Comparison of ENCODE assay signal across 9 cellular contexts in genomic region chr3:138329984-138330293, GRCh38. TPM values are rescaled to one million over a fixed set of nuclear protein-coding genes. Genes with fewer than 3 reads are reported as not detected.
A peak's percentile ranks its signal among the peaks of the same experiment; 100 is the strongest.
DNase-seq lines count a peak whose midpoint lies in the region; ATAC-seq, FAIRE-seq and TF ChIP-seq lines count a peak whose summit lies in the region.
"Had no signal": no experiment of that assay in that cellular context is flagged by ENCODE, and none has a peak within 500 bp of the region (broad histone marks: within the 10 kb centered on the region; RNA-seq: fewer than 3 reads in every experiment).

No MANE protein-coding gene starts in this region.

- peaks cover 4% of the 10 kb centered on the region for H3K27me3 Mint-ChIP-seq in neural progenitor cell (ENCODE audit: insufficient read depth, low read depth)

- H3K23ac ChIP-seq in H1 (ENCODE audit: insufficient read length) = no peak overlapping the region

- H4K5ac ChIP-seq in H1 (ENCODE audit: insufficient read length, low read depth, low read length) = peak overlapping the region; percentile 55

- no peak overlapping the region for H3K56ac ChIP-seq in H1 (replicated peaks; ENCODE audit: insufficient read length, low read depth, low read length)

- H2BK5ac ChIP-seq in H1 (ENCODE audit: low read depth, low read length) = no peak overlapping the region

- H2BK20ac ChIP-seq in H1 (ENCODE audit: low read length) = no peak overlapping the region

- H3K9me2 ChIP-seq in OCI-LY7 (ENCODE audit: insufficient read depth, low read length) = no peaks in the 10 kb centered on the region

- TF ChIP-seq CTCF in OCI-LY7 (conservative IDR thresholded peaks at IDR 0.05; ENCODE audit: low read length) = no peak
- TF ChIP-seq CTCF in H1 (IDR thresholded peaks at IDR 0.05; ENCODE audit: control extremely low read depth in 1 of 3, insufficient read depth in 1 of 3, low read depth in 1 of 3, low read length in 3 of 3) = no peak
- TF ChIP-seq CTCF in neural progenitor cell (IDR thresholded peaks at IDR 0.05) = no peak

- peak overlapping the region; percentile 44 for H4K91ac ChIP-seq in H1 (replicated peaks; ENCODE audit: insufficient read length, low read length)

- 10% methylated on average over 7 of the region's 7 CpGs; no CpG with 5 or more reads in 1 of the 2 experiments for WGBS in H1 (ENCODE audit: extremely low coverage in 1 of 2, insufficient coverage in 1 of 2, insufficient read length in 1 of 2, insufficient replicate concordance in 2 of 2, low coverage in 1 of 2, low lambda C conversion rate in 2 of 2, missing lambda C conversion rate in 1 of 2), 2 experiments

- H3K4me1 Mint-ChIP-seq in neural progenitor cell = peaks cover 19% of the 10 kb centered on the region

- H3K27ac ChIP-seq in BLaER1 treated with 17β-estradiol and CSF1 and Interleukin-3, amounts not matched to agents 10 nM and 100 nM = no peak overlapping the region
- H3K27ac ChIP-seq in OCI-LY7 (ENCODE audit: low read depth, low read length, poor library complexity, severe bottlenecking) (no peak overlapping the region), H1 (ENCODE audit: low read depth, low read length) (no peak overlapping the region), neural progenitor cell (no peak overlapping the region)

- peak overlapping the region; percentile 93; the same call in 1 of the 2 replicates for H2BK15ac ChIP-seq in H1 (ENCODE audit: low read length)

- no peaks in the 10 kb centered on the region for H3K36me3 ChIP-seq in BLaER1 treated with 17β-estradiol and CSF1 and Interleukin-3, amounts not matched to agents 10 nM and 100 nM
- H3K36me3 ChIP-seq in OCI-LY7 (ENCODE audit: insufficient read depth, low read length) (no peaks in the 10 kb centered on the region), H1 (ENCODE audit: control insufficient read depth in 2 of 4, insufficient read depth in 4 of 4, low read length in 3 of 4) (no peaks in the 10 kb centered on the region), neural progenitor cell (no peaks in the 10 kb centered on the region)

- BruUV-seq in OCI-LY7 (replicated peaks; lab: Mats Ljungman, UMichigan) = no TSS peak

- H3K27ac Mint-ChIP-seq in neural progenitor cell = no peak overlapping the region

- H2AFZ ChIP-seq in OCI-LY7 (ENCODE audit: low read length) = peak overlapping the region; percentile 98; the same call in 1 of the 2 replicates
- H2AFZ ChIP-seq in H1 (ENCODE audit: low read length) = peak overlapping the region; percentile 99
- peak overlapping the region; percentile 92 for H2AFZ ChIP-seq in neural progenitor cell (replicated peaks)

- no peak overlapping the region for H2AK5ac ChIP-seq in H1 (ENCODE audit: low read depth, low read length)

- H3F3A ChIP-seq in neural progenitor cell (ENCODE audit: low read depth) = no peaks in the 10 kb centered on the region

- CTCF ChIA-PET in OCI-LY7 (lab: Charles Lee; ENCODE audit: unreplicated experiment) = no interaction called here
- CTCF ChIA-PET in H1 (lab: Charles Lee; ENCODE audit: partially characterized antibody) = interaction anchor here (0.7 to 4.3 kb wide), 7 partner anchors 10 to 235 kb away, joined by 3 to 66 read pairs (median 24); partner anchors contain the start of gene MRAS

- no peak overlapping the region for H3K4ac ChIP-seq in H1 (replicated peaks; ENCODE audit: insufficient read length, low read depth, low read length)

- H4K20me1 ChIP-seq in BLaER1 treated with 17β-estradiol and CSF1 and Interleukin-3, amounts not matched to agents 10 nM and 100 nM = no peaks in the 10 kb centered on the region
- H4K20me1 ChIP-seq in OCI-LY7 (ENCODE audit: insufficient read depth, low read length) = no peaks in the 10 kb centered on the region
- no peaks in the 10 kb centered on the region for H4K20me1 ChIP-seq in H1 (replicated peaks in 1 of 2; ENCODE audit: control insufficient read depth in 1 of 2, insufficient read depth in 2 of 2, low read length in 2 of 2)
- H4K20me1 ChIP-seq in neural progenitor cell (ENCODE audit: low read depth) = no peaks in the 10 kb centered on the region

- H3K36me3 Mint-ChIP-seq in neural progenitor cell = no peaks in the 10 kb centered on the region

- no peaks in the 10 kb centered on the region for H3K9me3 Mint-ChIP-seq in neural progenitor cell

- H3K23me2 ChIP-seq in H1 (ENCODE audit: low read depth, low read length) = peaks cover 5% of the 10 kb centered on the region

- no peaks in the 10 kb centered on the region for H3K79me1 ChIP-seq in H1 (ENCODE audit: low read depth, low read length)

- peak overlapping the region in 7 of 11 experiments; percentile 69 to 79 (median 75); a peak in 9 of 22 replicates for H3K9ac ChIP-seq in BLaER1 treated with 17β-estradiol and CSF1 and Interleukin-3, amounts not matched to agents 10 nM and 100 nM
- H3K9ac ChIP-seq in H1 (replicated peaks in 1 of 4; ENCODE audit: extremely low read depth in 1 of 4, low read depth in 3 of 4, low read length in 3 of 4) = 0 out of 7 replicates have a peak overlapping the region, but pooled peaks of 1 of the 4 experiments have one; percentile 38
- H3K9ac ChIP-seq in neural progenitor cell = no peak overlapping the region

- H3K27me3 ChIP-seq in BLaER1 treated with 17β-estradiol and CSF1 and Interleukin-3, amounts not matched to agents 10 nM and 100 nM = no peaks in the 10 kb centered on the region
- H3K27me3 ChIP-seq in H1 (replicated peaks in 1 of 4; ENCODE audit: control insufficient read depth in 3 of 4, extremely low read depth in 1 of 4, insufficient read depth in 3 of 4, low read length in 3 of 4) = no peaks in the 10 kb centered on the region
- H3K27me3 ChIP-seq in neural progenitor cell = no peaks in the 10 kb centered on the region

- peak overlapping the region; percentile 97 to 100 (median 99) for H3K4me2 ChIP-seq in BLaER1 treated with 17β-estradiol and CSF1 and Interleukin-3, amounts not matched to agents 10 nM and 100 nM
- H3K4me2 ChIP-seq in OCI-LY7 (ENCODE audit: low read length) (peak overlapping the region; percentile 81), H1 (ENCODE audit: insufficient read depth in 1 of 2, low read depth in 2 of 2, low read length in 2 of 2) (peak overlapping the region; percentile 69 to 96), neural progenitor cell (peak overlapping the region; percentile 98)

- no peak for FAIRE-seq in H1 (lab: Jason Lieb, UNC)

- H3K4me1 ChIP-seq in BLaER1 treated with 17β-estradiol and CSF1 and Interleukin-3, amounts not matched to agents 10 nM and 100 nM = peaks cover 8 to 18% (median 15%) of the 10 kb centered on the region in 10 experiments
- H3K4me1 ChIP-seq in OCI-LY7 (ENCODE audit: insufficient read depth, low read length, poor library complexity, severe bottlenecking) (peaks cover 18% of the 10 kb centered on the region), H1 (replicated peaks in 1 of 4; ENCODE audit: control insufficient read depth in 3 of 4, insufficient read depth in 4 of 4, low read length in 3 of 4) (peaks cover 0 to 4% (median 2%) of the 10 kb centered on the region in 4 experiments; a peak in 2 of 7 replicates), neural progenitor cell (peaks cover 11% of the 10 kb centered on the region)

- H2BK12ac ChIP-seq in H1 (ENCODE audit: low read depth, low read length) = no peak overlapping the region; the same call in 1 of the 2 replicates

- H2BK120ac ChIP-seq in H1 (replicated peaks; ENCODE audit: low read depth, low read length) = no peak overlapping the region

- POLR2A ChIA-PET in OCI-LY7 (lab: Charles Lee) = no interaction called here
- POLR2A ChIA-PET in H1 (lab: Charles Lee; ENCODE audit: partially characterized antibody) = interaction anchor here (1.6 kb wide), 1 partner anchor 18 kb away, joined by 4 read pairs; the partner anchor contains the start of gene MRAS

- TF ChIP-seq POLR2A in H1 (IDR thresholded peaks at IDR 0.05; ENCODE audit: control extremely low read depth in 1 of 2, low read depth in 2 of 2, low read length in 2 of 2) = no peak

- H3K79me2 ChIP-seq in OCI-LY7 (ENCODE audit: insufficient read depth, low read depth, low read length) = no peaks in the 10 kb centered on the region
- H3K79me2 ChIP-seq in H1 (ENCODE audit: control insufficient read depth in 1 of 2, insufficient read depth in 2 of 2, low read length in 2 of 2) = no peaks in the 10 kb centered on the region
- no peaks in the 10 kb centered on the region for H3K79me2 ChIP-seq in neural progenitor cell (ENCODE audit: low read depth)

- H3K14ac ChIP-seq in H1 (ENCODE audit: insufficient read length) = no peak overlapping the region

- H4K8ac ChIP-seq in H1 (ENCODE audit: extremely low read depth, insufficient read depth, low read length) = peak overlapping the region; percentile 71; the same call in 1 of the 2 replicates

- H3K18ac ChIP-seq in H1 (ENCODE audit: extremely low read depth, low read length) = peak overlapping the region; percentile 81

- no peak for TF ChIP-seq EP300 in H1 (IDR thresholded peaks at IDR 0.05; ENCODE audit: borderline replicate concordance in 1 of 2, low read depth in 2 of 2, low read length in 2 of 2)

- ATAC-seq in HG02610 (IDR thresholded peaks at IDR 0.05; ENCODE audit: unreplicated experiment) = no peak

- peak overlapping the region; percentile 59 to 80 (median 69) for H3K4me3 ChIP-seq in BLaER1 treated with 17β-estradiol and CSF1 and Interleukin-3, amounts not matched to agents 10 nM and 100 nM
- peak overlapping the region; percentile 69 for H3K4me3 ChIP-seq in OCI-LY7 (ENCODE audit: low read depth, low read length, poor library complexity, severe bottlenecking)
- peak overlapping the region; percentile 41 to 83 (median 79); a peak in 7 of 8 replicates for H3K4me3 ChIP-seq in H1 (ENCODE audit: extremely low read depth in 1 of 4, insufficient read depth in 2 of 4, low read depth in 3 of 4, low read length in 4 of 4)
- H3K4me3 ChIP-seq in neural progenitor cell = peak overlapping the region; percentile 75

- intact Hi-C loops in OCI-LY7 (cut with micrococcal nuclease; ENCODE audit: unreplicated experiment) = loop anchor here (1.0 to 5.0 kb wide), 4 partner anchors 67 to 587 kb away; no protein-coding TSS in a partner anchor

- no peak for DNase-seq in OCI-LY7 (ENCODE audit: low spot score)
- DNase-seq in H1 (ENCODE audit: low read depth in 1 of 2, low spot score in 2 of 2) = no peak
- DNase-seq in neural progenitor cell (ENCODE audit: low spot score) = no peak
- no peak for DNase-seq in amygdala (lab: John Stamatoyannopoulos, UW)
- no peak for DNase-seq in RKO (ENCODE audit: low spot score)
- DNase-seq in activated CD8-positive, alpha-beta memory T cell treated with anti-CD3 and anti-CD28 coated beads for 24 hours = no peak

- TF ChIP-seq RAD21 in H1 (IDR thresholded peaks at IDR 0.05 in 1 of 2, conservative IDR thresholded peaks at IDR 0.05 in 1 of 2; ENCODE audit: low read depth in 2 of 2, low read length in 2 of 2) = no peak

- H3K9me3 ChIP-seq in BLaER1 treated with 17β-estradiol and CSF1 and Interleukin-3, amounts not matched to agents 10 nM and 100 nM (replicated peaks in 1 of 11) = no peaks in the 10 kb centered on the region
- H3K9me3 ChIP-seq in OCI-LY7 (ENCODE audit: low read length) (no peaks in the 10 kb centered on the region), H1 (ENCODE audit: insufficient read depth in 2 of 2, low read depth in 1 of 2, low read length in 1 of 2) (no peaks in the 10 kb centered on the region), neural progenitor cell (ENCODE audit: low read depth) (no peaks in the 10 kb centered on the region)

- H3K4me3 Mint-ChIP-seq in neural progenitor cell = peak overlapping the region; percentile 95

RNA-seq across cellular contexts. Expression of gene NME9, which starts 0.3 kb away (rescaled TPM):
- 0.54 TPM in 1 of 2 replicates, not detected in the other for total RNA-seq in OCI-LY7 (2014; rRNA removed; shearing (Covaris generic))
- total RNA-seq in OCI-LY7 (2022) (not detected in 2 replicates), neural progenitor cell (ENCODE audit: low replicate concordance) (1.1 and 2.2 TPM in 2 replicates)
- not detected in 2 replicates for total RNA-seq in H1 (2021; fragmentation: NEBNext Ultra II Directional; extraction: Animal tissue kit (Norgen Biotek cat#: 25700))
- 0.11 TPM in 1 of 2 replicates, not detected in the other for polyA plus RNA-seq in H1 (2011; rRNA removed)
- polyA plus RNA-seq in H1 (2011; cell fraction: cytosol; rRNA removed) = 0.35 TPM
- polyA plus RNA-seq in H1 (2011; cell fraction: nucleus; rRNA removed) = 0.74 TPM
- 0.23 to 0.76 TPM (median 0.30 TPM) in 4 replicates for polyA plus RNA-seq in H1 (2012, experiment 1 of 2)
- not detected for polyA plus RNA-seq in H1 (2012, experiment 2 of 2)
- 0.20 TPM for polyA plus RNA-seq in H1 (2013, experiment 1 of 2)
- 0.11 TPM for polyA plus RNA-seq in H1 (2013, experiment 2 of 2)
- polyA minus RNA-seq in H1 (2011; rRNA and poly(A)+ RNA removed) = 0.54 and 1.4 TPM in 2 replicates
- not detected for polyA minus RNA-seq in H1 (2011; cell fraction: cytosol; rRNA and poly(A)+ RNA removed)
- 1.2 TPM for polyA minus RNA-seq in H1 (2011; cell fraction: nucleus; rRNA and poly(A)+ RNA removed)
- total RNA-seq: LHCN-M2 had no signal

RNA-seq across cellular contexts. Expression of gene MRAS, which starts 18.4 kb away (rescaled TPM):
- not detected in 2 replicates for total RNA-seq in OCI-LY7 (2014; rRNA removed; shearing (Covaris generic))
- total RNA-seq in OCI-LY7 (2022) (not detected in 2 replicates), neural progenitor cell (ENCODE audit: low replicate concordance) (11.2 and 17.2 TPM in 2 replicates)
- 15.6 and 16.2 TPM in 2 replicates for total RNA-seq in H1 (2021; fragmentation: NEBNext Ultra II Directional; extraction: Animal tissue kit (Norgen Biotek cat#: 25700))
- polyA plus RNA-seq in H1 (2011; rRNA removed) = 10.6 and 15.1 TPM in 2 replicates
- 10.6 TPM for polyA plus RNA-seq in H1 (2011; cell fraction: cytosol; rRNA removed)
- polyA plus RNA-seq in H1 (2011; cell fraction: nucleus; rRNA removed) = 12.2 TPM
- 10.5 to 14.7 TPM (median 12.3 TPM) in 4 replicates for polyA plus RNA-seq in H1 (2012, experiment 1 of 2)
- 4.4 TPM for polyA plus RNA-seq in H1 (2012, experiment 2 of 2)
- 10.0 TPM for polyA plus RNA-seq in H1 (2013, experiment 1 of 2)
- polyA plus RNA-seq in H1 (2013, experiment 2 of 2) = 9.6 TPM
- 14.3 and 17.3 TPM in 2 replicates for polyA minus RNA-seq in H1 (2011; rRNA and poly(A)+ RNA removed)
- 4.1 TPM for polyA minus RNA-seq in H1 (2011; cell fraction: cytosol; rRNA and poly(A)+ RNA removed)
- polyA minus RNA-seq in H1 (2011; cell fraction: nucleus; rRNA and poly(A)+ RNA removed) = 9.0 TPM
